18 cellular contexts compared by ENCODE assay signal in genomic region chr3:99659965-99660364, GRCh38. TPM values are rescaled to one million over a fixed set of nuclear protein-coding genes. Genes with fewer than 3 reads are reported as not detected.
A peak's percentile ranks its signal among the peaks of the same experiment; 100 is the strongest.
DNase-seq lines count a peak whose midpoint lies in the region; ATAC-seq, FAIRE-seq and TF ChIP-seq lines count a peak whose summit lies in the region.
"Had no signal": no experiment of that assay in that cellular context is flagged by ENCODE, and none has a peak within 500 bp of the region (broad histone marks: within the 10 kb centered on the region; RNA-seq: fewer than 3 reads in every experiment).

No MANE protein-coding gene starts in this region.

- H4K20me1 ChIP-seq in endothelial cell of umbilical vein (replicated peaks; ENCODE audit: control insufficient read depth, extremely low read depth, insufficient read depth, low read length): no peaks in the 10 kb centered on the region
- H4K20me1 ChIP-seq: BLaER1 treated with 17β-estradiol and CSF1 and Interleukin-3, amounts not matched to agents 10 nM and 100 nM had no signal

- peak overlapping the region; percentile 59 for H3K27ac ChIP-seq in RWPE2 (ENCODE audit: poor library complexity, severe bottlenecking)
- H3K27ac ChIP-seq in endothelial cell of umbilical vein (ENCODE audit: insufficient read depth, low read depth, low read length): peak overlapping the region; percentile 98
- H3K27ac ChIP-seq in right lobe of liver: no peak overlapping the region
- H3K27ac ChIP-seq in suprapubic skin: peak overlapping the region; percentile 64
- H3K27ac ChIP-seq: BLaER1 treated with 17β-estradiol and CSF1 and Interleukin-3, amounts not matched to agents 10 nM and 100 nM; HL-60 had no signal

- peak; percentile 77 for FAIRE-seq in endothelial cell of umbilical vein (lab: Jason Lieb, UNC)

- intact Hi-C loops in endothelial cell of umbilical vein (cut with micrococcal nuclease) (loop anchor here (1.0 to 2.0 kb wide), 3 partner anchors 9 to 27 kb away; no protein-coding TSS in a partner anchor), right lobe of liver (cut with DNase I) (no loop called here)

- H3K4me3 ChIP-seq in RWPE2 (ENCODE audit: severe bottlenecking): no peak overlapping the region
- peak overlapping the region in 1 of 3 experiments; percentile 25 for H3K4me3 ChIP-seq in endothelial cell of umbilical vein (replicated peaks in 1 of 3; ENCODE audit: insufficient read depth in 1 of 3, low read depth in 1 of 3, low read length in 3 of 3)
- H3K4me3 ChIP-seq in right lobe of liver: no peak overlapping the region
- no peak overlapping the region for H3K4me3 ChIP-seq in suprapubic skin
- H3K4me3 ChIP-seq: BLaER1 treated with 17β-estradiol and CSF1 and Interleukin-3, amounts not matched to agents 10 nM and 100 nM; HAP-1 had no signal

- ATAC-seq in RWPE2 (ENCODE audit: low read depth): no peak
- ATAC-seq in right lobe of liver: peak; percentile 42 to 88 (median 47)
- ATAC-seq: activated naive CD8-positive, alpha-beta T cell treated with anti-CD3 and anti-CD28 coated beads, Interleukin-2, amount 50 U/mL, for 24 hours had no signal

- H3K9ac ChIP-seq in endothelial cell of umbilical vein (replicated peaks; ENCODE audit: extremely low read depth, insufficient read depth, low read length): peak overlapping the region; percentile 84
- H3K9ac ChIP-seq: BLaER1 treated with 17β-estradiol and CSF1 and Interleukin-3, amounts not matched to agents 10 nM and 100 nM had no signal

- H3K79me2 ChIP-seq in endothelial cell of umbilical vein (ENCODE audit: control insufficient read depth, insufficient read depth, low read length): peaks cover 61% of the 10 kb centered on the region

- BruUV-seq in endothelial cell of umbilical vein (replicated peaks; lab: Mats Ljungman, UMichigan): no TSS peak

- 38% methylated on average over 4 of the region's 4 CpGs for WGBS in right lobe of liver (ENCODE audit: insufficient coverage, low coverage, low lambda C conversion rate, missing lambda C conversion rate)
- 55% methylated on average over 4 of the region's 4 CpGs for WGBS in suprapubic skin

- H2AFZ ChIP-seq in endothelial cell of umbilical vein (ENCODE audit: low read depth, low read length): no peak overlapping the region

- H3K4me1 ChIP-seq in RWPE2 (ENCODE audit: insufficient read depth, poor library complexity, severe bottlenecking): peaks cover 20% of the 10 kb centered on the region
- peaks cover 34% of the 10 kb centered on the region for H3K4me1 ChIP-seq in endothelial cell of umbilical vein (ENCODE audit: control insufficient read depth, extremely low read depth, insufficient read depth, low read length)
- H3K4me1 ChIP-seq in right lobe of liver: no peaks in the 10 kb centered on the region
- peaks cover 8% of the 10 kb centered on the region for H3K4me1 ChIP-seq in suprapubic skin
- H3K4me1 ChIP-seq: BLaER1 treated with 17β-estradiol and CSF1 and Interleukin-3, amounts not matched to agents 10 nM and 100 nM had no signal

- no peak for TF ChIP-seq CTCF in RWPE2 (IDR thresholded peaks at IDR 0.05; ENCODE audit: poor library complexity, severe bottlenecking)
- no peak for TF ChIP-seq CTCF in endothelial cell of umbilical vein (IDR thresholded peaks at IDR 0.05; ENCODE audit: extremely low read depth in 1 of 2, insufficient read depth in 1 of 2, low read depth in 1 of 2, low read length in 2 of 2)
- no peak for TF ChIP-seq CTCF in right lobe of liver (IDR thresholded peaks at IDR 0.05)
- TF ChIP-seq CTCF in suprapubic skin (IDR thresholded peaks at IDR 0.05): no peak

- H3K9me3 ChIP-seq in RWPE2 (ENCODE audit: severe bottlenecking): no peaks in the 10 kb centered on the region
- no peaks in the 10 kb centered on the region for H3K9me3 ChIP-seq in endothelial cell of umbilical vein (replicated peaks; ENCODE audit: control insufficient read depth, insufficient read depth, low read length)
- no peaks in the 10 kb centered on the region for H3K9me3 ChIP-seq in right lobe of liver
- no peaks in the 10 kb centered on the region for H3K9me3 ChIP-seq in suprapubic skin
- H3K9me3 ChIP-seq: BLaER1 treated with 17β-estradiol and CSF1 and Interleukin-3, amounts not matched to agents 10 nM and 100 nM; HAP-1 had no signal

- H3K4me2 ChIP-seq in endothelial cell of umbilical vein (ENCODE audit: insufficient read depth, low read length): peak overlapping the region; percentile 67
- H3K4me2 ChIP-seq: BLaER1 treated with 17β-estradiol and CSF1 and Interleukin-3, amounts not matched to agents 10 nM and 100 nM had no signal

- POLR2A ChIA-PET in endothelial cell of umbilical vein (lab: Charles Lee) (interaction anchor here (0.8 to 0.9 kb wide), 2 partner anchors 13 to 19 kb away, joined by 3 read pairs; no protein-coding TSS in a partner anchor), HEK293T (lab: Yijun Ruan, JAX) (interaction anchor here (0.6 kb wide), 1 partner anchor 830 kb away, joined by 3 read pairs; no protein-coding TSS in a partner anchor)

- H3K36me3 ChIP-seq in RWPE2 (ENCODE audit: low read depth) (peaks cover 65% of the 10 kb centered on the region), endothelial cell of umbilical vein (ENCODE audit: control insufficient read depth in 2 of 2, extremely low read depth in 1 of 2, insufficient read depth in 2 of 2, low read length in 2 of 2) (peaks cover 4 to 5% of the 10 kb centered on the region in 2 experiments), right lobe of liver (no peaks in the 10 kb centered on the region), suprapubic skin (no peaks in the 10 kb centered on the region)
- H3K36me3 ChIP-seq: BLaER1 treated with 17β-estradiol and CSF1 and Interleukin-3, amounts not matched to agents 10 nM and 100 nM; HAP-1 had no signal

- H3K9me1 ChIP-seq in endothelial cell of umbilical vein (replicated peaks; ENCODE audit: control insufficient read depth, extremely low read depth, insufficient read depth, low read length): no peaks in the 10 kb centered on the region

- CTCF ChIA-PET in endothelial cell of umbilical vein (lab: Charles Lee): interaction anchor here (1.0 to 12.2 kb wide), 7 partner anchors 13 to 161 kb away, joined by 3 to 101 read pairs (median 5); no protein-coding TSS in a partner anchor
- CTCF ChIA-PET in HEK293T (lab: Yijun Ruan, JAX): no interaction called here

- TF ChIP-seq POLR2A in endothelial cell of umbilical vein (IDR thresholded peaks at IDR 0.05; ENCODE audit: low read depth, low read length) (no peak), right lobe of liver (IDR thresholded peaks at IDR 0.05) (no peak), suprapubic skin (IDR thresholded peaks at IDR 0.05) (no peak)

- no peaks in the 10 kb centered on the region for H3K27me3 ChIP-seq in RWPE2 (ENCODE audit: insufficient read depth, poor library complexity, severe bottlenecking)
- no peaks in the 10 kb centered on the region for H3K27me3 ChIP-seq in endothelial cell of umbilical vein (ENCODE audit: control insufficient read depth in 2 of 2, insufficient read depth in 2 of 2, low read length in 2 of 2)
- no peaks in the 10 kb centered on the region for H3K27me3 ChIP-seq in right lobe of liver
- H3K27me3 ChIP-seq in suprapubic skin: no peaks in the 10 kb centered on the region
- H3K27me3 ChIP-seq: BLaER1 treated with 17β-estradiol and CSF1 and Interleukin-3, amounts not matched to agents 10 nM and 100 nM had no signal

- dilution Hi-C loops in endothelial cell of umbilical vein (cut with MboI; ENCODE audit: extremely low pct_ligation_motif_present, low sequenced_read_pairs): no loop called here

- DNase-seq in RWPE2 (ENCODE audit: low spot score) (no peak), endothelial cell of umbilical vein (ENCODE audit: low read depth, low spot score) (peak; percentile 78), right lobe of liver (no peak), suprapubic skin (ENCODE audit: low spot score in 2 of 2) (no peak), NCI-H146 treated with DMSO at 0.1 percent for 48 hours (lab: John Stamatoyannopoulos, UW; ENCODE audit: unreplicated experiment) (no peak), HEK293T (ENCODE audit: extremely low spot score) (no peak), activated gamma-delta T cell (lab: John Stamatoyannopoulos, UW) (no peak), NK-92 (lab: John Stamatoyannopoulos, UW; ENCODE audit: unreplicated experiment) (no peak)
- DNase-seq: activated naive CD8-positive, alpha-beta T cell treated with anti-CD3 and anti-CD28 coated beads, Interleukin-2, amount 50 U/mL, for 24 hours; activated T-cell treated with anti-CD3 and anti-CD28 coated beads, Interleukin-2, amount 50 U/mL, for 1 hour; DMS79 treated with DMSO at 0.1 percent for 48 hours; left cardiac atrium; NCI-H146; NCI-H510A treated with DMSO at 0.1 percent for 48 hours; T-helper 2 cell had no signal

- TF ChIP-seq EP300 in suprapubic skin (IDR thresholded peaks at IDR 0.05): no peak

TF ChIP-seq in endothelial cell of umbilical vein, 7 proteins besides CTCF, POLR2A, EP300 and RAD21 (continues in another document):
- no peak for TF ChIP-seq MYC (IDR thresholded peaks at IDR 0.05; ENCODE audit: low read depth, low read length)
- no peak for TF ChIP-seq EZH2 (IDR thresholded peaks at IDR 0.05; ENCODE audit: borderline replicate concordance, low read depth, low read length, severe bottlenecking)
- peak; percentile 47 for TF ChIP-seq JUN (IDR thresholded peaks at IDR 0.05; ENCODE audit: borderline replicate concordance, insufficient read depth, insufficient read length, low read depth)
- peak; percentile 59 for TF ChIP-seq FOS (IDR thresholded peaks at IDR 0.05; ENCODE audit: borderline replicate concordance, insufficient read depth, low read length)
- TF ChIP-seq POLR2AphosphoS5 (IDR thresholded peaks at IDR 0.05; ENCODE audit: insufficient read depth, low read depth, low read length): peak; percentile 69

TF ChIP-seq in HEK293T, 16 proteins besides CTCF, POLR2A, EP300 and RAD21 (continues in another document):
- no peak for TF ChIP-seq PKNOX1 (IDR thresholded peaks at IDR 0.05)

RNA-seq across cellular contexts. Expression of gene COL8A1, which starts 21.6 kb away (rescaled TPM):
- total RNA-seq in endothelial cell of umbilical vein (217 and 358 TPM in 2 replicates), right lobe of liver (1 to 10 TPM in 2 of 6 experiments, under 1 TPM in 4; 0.56 to 1.5 (median 0.79) TPM), suprapubic skin (10 to 100 TPM in 1 of 4 donors, 1 to 10 TPM in 3; 3.2 to 14.9 (median 5.6) TPM)
- 581 and 634 TPM in 2 replicates for polyA plus RNA-seq in endothelial cell of umbilical vein
- 292 and 326 TPM in 2 replicates for polyA plus RNA-seq in endothelial cell of umbilical vein (2011; cell fraction: cytosol; rRNA removed)
- polyA plus RNA-seq in endothelial cell of umbilical vein (2011; cell fraction: nucleus; rRNA removed): 285 and 305 TPM in 2 replicates
- polyA plus RNA-seq in endothelial cell of umbilical vein (2012): 454 and 542 TPM in 2 replicates
- polyA minus RNA-seq in endothelial cell of umbilical vein: 1,032 and 1,279 TPM in 2 replicates
- not detected for polyA minus RNA-seq in endothelial cell of umbilical vein (2011; cell fraction: cytosol; rRNA and poly(A)+ RNA removed)
- 575 and 850 TPM in 2 replicates for polyA minus RNA-seq in endothelial cell of umbilical vein (2011; cell fraction: nucleus; rRNA and poly(A)+ RNA removed)

Comparison
In these comparisons a context has a peak if more than half of its experiments do, and no peak if none do; other contexts are left out.
1. H3K27ac ChIP-seq: peak in RWPE2 (single experiment), endothelial cell of umbilical vein (single experiment) and suprapubic skin (single experiment); none in right lobe of liver (0 of 3).
2. RNA of gene COL8A1, which starts 21.6 kb away (total RNA-seq): 217 to 358 TPM in endothelial cell of umbilical vein; 3.2 to 14.9 TPM in suprapubic skin and 0.56 to 1.5 TPM in right lobe of liver; every median in the first group is over 10 times any median in the second.